Comparison of ENCODE assay signal across 27 cellular contexts in the genomic region with DNA sequence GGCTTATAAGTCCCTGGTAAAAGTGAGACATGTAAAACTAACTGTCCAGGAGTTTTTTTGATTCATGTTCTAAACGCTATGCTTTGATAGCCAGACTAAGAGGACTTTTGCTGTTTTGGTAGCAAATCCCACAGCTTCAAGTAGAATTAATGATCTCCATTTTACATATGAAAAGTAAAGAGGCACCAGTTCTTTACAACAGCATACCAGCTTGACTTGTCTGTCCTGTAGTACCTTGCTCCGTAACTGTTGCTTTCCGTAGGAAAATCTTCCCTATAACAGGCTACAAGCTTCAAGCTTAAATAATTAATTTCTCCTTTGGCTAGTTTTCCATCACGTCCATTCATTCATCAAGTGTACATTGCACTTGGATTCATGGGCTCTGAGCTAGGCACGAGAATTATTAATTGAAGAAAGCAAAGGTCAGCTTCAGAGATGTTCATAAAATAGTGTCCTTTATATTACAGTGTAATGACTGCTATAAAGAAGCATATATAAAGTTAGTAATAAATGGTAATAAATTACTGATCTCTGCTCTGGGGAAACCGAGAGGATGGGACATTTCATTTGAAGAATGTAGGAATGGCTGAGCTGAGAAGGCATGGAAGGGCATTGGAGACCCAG. TPM values are rescaled to one million over a fixed set of nuclear protein-coding genes. Genes with fewer than 3 reads are reported as not detected.
"Had no signal": no experiment of that assay in that cellular context is flagged by ENCODE, and none has a peak within 500 bp of the region (broad histone marks: within the 10 kb centered on the region; RNA-seq: fewer than 3 reads in every experiment).

No MANE protein-coding gene starts in this region.

- H3K4me3 ChIP-seq: esophagus muscularis mucosa, gastrocnemius medialis, lower lobe of right lung, mucosa of descending colon, stomach, suprapubic skin, tibial nerve had no signal

- H3K27me3 Mint-ChIP-seq: brain had no signal

- H3K36me3 ChIP-seq: esophagus muscularis mucosa, gastrocnemius medialis, lower lobe of right lung, stomach, suprapubic skin, tibial nerve had no signal

- H3K4me1 Mint-ChIP-seq: naive B cell; stimulated activated effector memory CD8-positive, alpha-beta T cell treated with anti-CD3 and anti-CD28 coated beads, Interleukin-12 subunit alpha, Interleukin-12 subunit beta, amount 100 ng/mL, for 72 hours had no signal

- DNase-seq: activated T-cell treated with anti-CD3 and anti-CD28 coated beads, Interleukin-2, amount 50 U/mL, for 1 hour; aorta; effector memory CD4-positive, alpha-beta T cell; gastrocnemius medialis; hippocampal formation; left colon; lower lobe of right lung; mesendoderm; mucosa of descending colon; naive B cell; nucleus accumbens; right cardiac atrium; stimulated activated CD4-positive, alpha-beta T cell treated with anti-CD3 and anti-CD28 coated beads, Interleukin-2, amount 100 ng/mL, for 24 hours; stomach had no signal

- H3K9me3 ChIP-seq: esophagus muscularis mucosa, gastrocnemius medialis, lower lobe of right lung, mucosa of descending colon, stomach, suprapubic skin, tibial nerve had no signal

- ATAC-seq: activated naive CD4-positive, alpha-beta T cell treated with anti-CD3 and anti-CD28 coated beads, Interleukin-2, amount 50 U/mL, for 72 hours; gastrocnemius medialis; left colon; lower lobe of right lung; mucosa of descending colon; right cardiac atrium; stimulated activated effector memory CD8-positive, alpha-beta T cell treated with anti-CD3 and anti-CD28 coated beads, Interleukin-12 subunit alpha, Interleukin-12 subunit beta, amount 100 ng/mL, for 72 hours had no signal

- FAIRE-seq: keratinocyte, urothelium cell line had no signal

- H3K27ac Mint-ChIP-seq: activated naive CD4-positive, alpha-beta T cell treated with anti-CD3 and anti-CD28 coated beads, Interleukin-2, amount 50 U/mL, for 72 hours; brain; dendritic cell treated with granulocyte-macrophage colony-stimulating factor and Interleukin-4, amounts not matched to agents 40 ng/mL and 50 ng/mL, for 4 days; naive B cell; stimulated activated effector memory CD8-positive, alpha-beta T cell treated with anti-CD3 and anti-CD28 coated beads, Interleukin-12 subunit alpha, Interleukin-12 subunit beta, amount 100 ng/mL, for 72 hours had no signal

- H3K4me3 Mint-ChIP-seq: brain; dendritic cell treated with granulocyte-macrophage colony-stimulating factor and Interleukin-4, amounts not matched to agents 40 ng/mL and 50 ng/mL, for 4 days; naive B cell; stimulated activated effector memory CD8-positive, alpha-beta T cell treated with anti-CD3 and anti-CD28 coated beads, Interleukin-12 subunit alpha, Interleukin-12 subunit beta, amount 100 ng/mL, for 72 hours had no signal

- H3K9ac ChIP-seq: parathyroid adenoma had no signal

- H3K27ac ChIP-seq: esophagus muscularis mucosa, gastrocnemius medialis, lower lobe of right lung, parathyroid adenoma, stomach, suprapubic skin had no signal

- H3K36me3 Mint-ChIP-seq: activated naive CD4-positive, alpha-beta T cell treated with anti-CD3 and anti-CD28 coated beads, Interleukin-2, amount 50 U/mL, for 72 hours; naive B cell; stimulated activated effector memory CD8-positive, alpha-beta T cell treated with anti-CD3 and anti-CD28 coated beads, Interleukin-12 subunit alpha, Interleukin-12 subunit beta, amount 100 ng/mL, for 72 hours had no signal

- H3K4me1 ChIP-seq: esophagus muscularis mucosa, gastrocnemius medialis, lower lobe of right lung, parathyroid adenoma, suprapubic skin, tibial nerve had no signal

RNA-seq across cellular contexts. Expression of gene B3GALT5, which starts 29.2 kb away (rescaled TPM):
- total RNA-seq: chondrocyte; pulmonary artery endothelial cell; T-helper 2 cell treated with Interferon-gamma antibody and Interleukin-4, amounts not matched to agents 100 ng/mL and 5 ng/mL, for 36 hours; tibial nerve had no signal
- polyA plus RNA-seq: keratinocyte had no signal
